ENCODE assay signal across 8 cellular contexts in the genomic region with DNA sequence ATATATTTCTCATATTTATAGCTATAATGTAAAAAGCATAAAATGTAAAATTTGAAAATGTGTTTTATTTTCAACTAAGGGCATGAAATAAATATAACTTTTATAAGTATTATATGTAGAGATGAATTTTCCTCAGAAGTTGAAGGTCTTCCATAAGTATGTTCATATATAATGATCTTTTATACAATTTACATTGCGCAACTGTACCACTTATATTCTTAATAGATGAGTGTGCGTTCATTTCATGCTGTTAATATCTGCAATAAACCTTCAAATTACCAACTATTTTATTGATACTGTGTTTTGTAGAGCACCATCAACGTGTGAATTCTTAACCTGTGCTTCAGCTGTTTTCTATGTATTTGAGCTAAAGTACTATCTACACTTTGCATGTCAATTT.
"Had no signal": no experiment of that assay in that cellular context is flagged by ENCODE, and none has a peak within 500 bp of the region (broad histone marks: within the 10 kb centered on the region; RNA-seq: fewer than 3 reads in every experiment).

No MANE protein-coding gene starts in this region.

- H3K27ac ChIP-seq: HL-60 had no signal

- DNase-seq: H9, HCEC 1CT, KBM-7 had no signal

- H2AFZ ChIP-seq: GM23338 had no signal

- FAIRE-seq: H1, H54, HepG2 had no signal

- ATAC-seq: GM23338, HepG2 had no signal

- H3K4me2 ChIP-seq: GM23338 had no signal

- H3K4me3 ChIP-seq: GM23338 had no signal
